26 cellular contexts compared by ENCODE assay signal in genomic region chr2:85751300-85751575, GRCh38. TPM values are rescaled to one million over a fixed set of nuclear protein-coding genes. Genes with fewer than 3 reads are reported as not detected.
A peak's percentile ranks its signal among the peaks of the same experiment; 100 is the strongest.
DNase-seq lines count a peak whose midpoint lies in the region; ATAC-seq, FAIRE-seq and TF ChIP-seq lines count a peak whose summit lies in the region.
"Had no signal": no experiment of that assay in that cellular context is flagged by ENCODE, and none has a peak within 500 bp of the region (broad histone marks: within the 10 kb centered on the region; RNA-seq: fewer than 3 reads in every experiment).

No MANE protein-coding gene starts in this region.

- ATAC-seq in Right ventricle myocardium superior (ENCODE audit: poor library complexity) (no peak), Right ventricle myocardium inferior (no peak), gastrocnemius medialis (no peak)
- ATAC-seq in effector memory CD8-positive, alpha-beta T cell (replicated peaks), result no peak

- H3K14ac ChIP-seq in H1 (ENCODE audit: insufficient read length), result no peak overlapping the region

- no peaks in the 10 kb centered on the region for H3K9me3 Mint-ChIP-seq in effector memory CD8-positive, alpha-beta T cell
- H3K9me3 Mint-ChIP-seq: activated naive CD8-positive, alpha-beta T cell treated with anti-CD3 and anti-CD28 coated beads, Interleukin-2, amount 50 U/mL, for 24 hours; endodermal cell; GM23338 had no signal

- peaks cover 68 to 94% of the 10 kb centered on the region in 2 donors for H3K27me3 Mint-ChIP-seq in effector memory CD8-positive, alpha-beta T cell

- TF ChIP-seq POLR2A in H1 (IDR thresholded peaks at IDR 0.05; ENCODE audit: control extremely low read depth in 1 of 2, low read depth in 2 of 2, low read length in 2 of 2) (no peak), gastrocnemius medialis (IDR thresholded peaks at IDR 0.05) (no peak), uterus (IDR thresholded peaks at IDR 0.05) (no peak)

- no peak overlapping the region for H2BK5ac ChIP-seq in H1 (ENCODE audit: low read depth, low read length)

- H3K27ac Mint-ChIP-seq in effector memory CD8-positive, alpha-beta T cell, result no peak overlapping the region
- H3K27ac Mint-ChIP-seq: activated CD8-positive, alpha-beta T cell treated with anti-CD3 and anti-CD28 coated beads, Interleukin-2, amount 10 ng/mL, durations not matched to agents 7 days and 5 days; activated naive CD8-positive, alpha-beta T cell treated with anti-CD3 and anti-CD28 coated beads, Interleukin-2, amount 50 U/mL, for 24 hours; endodermal cell; GM23338 had no signal

- H3K4me1 ChIP-seq in H1 (replicated peaks in 1 of 4; ENCODE audit: control insufficient read depth in 3 of 4, insufficient read depth in 4 of 4, low read length in 3 of 4) (peaks cover 0 to 10% (median 8%) of the 10 kb centered on the region in 4 experiments; a peak in 5 of 7 replicates), gastrocnemius medialis (peaks cover 50 to 64% of the 10 kb centered on the region in 2 donors), uterus (peaks cover 4 to 11% of the 10 kb centered on the region in 2 donors)

- H3K18ac ChIP-seq in H1 (ENCODE audit: extremely low read depth, low read length), result no peak overlapping the region

- TF ChIP-seq EP300 in H1 (IDR thresholded peaks at IDR 0.05; ENCODE audit: borderline replicate concordance in 1 of 2, low read depth in 2 of 2, low read length in 2 of 2), result no peak

- peak overlapping the region; percentile 77; the same call in 1 of the 2 replicates for H2BK15ac ChIP-seq in H1 (ENCODE audit: low read length)

- H3K36me3 ChIP-seq in H1 (ENCODE audit: control insufficient read depth in 2 of 4, insufficient read depth in 4 of 4, low read length in 3 of 4) (no peaks in the 10 kb centered on the region), gastrocnemius medialis (no peaks in the 10 kb centered on the region), uterus (no peaks in the 10 kb centered on the region)
- H3K36me3 ChIP-seq: suprapubic skin had no signal

- no peak overlapping the region for H3K23ac ChIP-seq in H1 (ENCODE audit: insufficient read length)

- H3K56ac ChIP-seq in H1 (replicated peaks; ENCODE audit: insufficient read length, low read depth, low read length), result no peak overlapping the region

- H3K4me3 ChIP-seq in H1 (ENCODE audit: extremely low read depth in 1 of 4, insufficient read depth in 2 of 4, low read depth in 3 of 4, low read length in 4 of 4) (no peak overlapping the region), gastrocnemius medialis (no peak overlapping the region), uterus (no peak overlapping the region)
- H3K4me3 ChIP-seq: body of pancreas, GM23338, K562, suprapubic skin had no signal

- no peak for TF ChIP-seq RAD21 in H1 (IDR thresholded peaks at IDR 0.05 in 1 of 2, conservative IDR thresholded peaks at IDR 0.05 in 1 of 2; ENCODE audit: low read depth in 2 of 2, low read length in 2 of 2)

- peaks cover 18% of the 10 kb centered on the region for H3K23me2 ChIP-seq in H1 (ENCODE audit: low read depth, low read length)

- no peak overlapping the region for H2AK5ac ChIP-seq in H1 (ENCODE audit: low read depth, low read length)

- H4K8ac ChIP-seq in H1 (ENCODE audit: extremely low read depth, insufficient read depth, low read length), result no peak overlapping the region

- H3K9me3 ChIP-seq in H1 (ENCODE audit: insufficient read depth in 2 of 2, low read depth in 1 of 2, low read length in 1 of 2), result no peaks in the 10 kb centered on the region
- no peaks in the 10 kb centered on the region for H3K9me3 ChIP-seq in gastrocnemius medialis
- no peaks in the 10 kb centered on the region for H3K9me3 ChIP-seq in uterus
- H3K9me3 ChIP-seq: body of pancreas, Caco-2, suprapubic skin had no signal

- peaks cover 11 to 16% of the 10 kb centered on the region in 2 donors for H3K4me1 Mint-ChIP-seq in effector memory CD8-positive, alpha-beta T cell (ENCODE audit: low read depth in 2 of 2)

- no peak overlapping the region for H3K4me2 ChIP-seq in H1 (ENCODE audit: insufficient read depth in 1 of 2, low read depth in 2 of 2, low read length in 2 of 2)
- H3K4me2 ChIP-seq: GM23338 had no signal

- H4K20me1 ChIP-seq in H1 (replicated peaks in 1 of 2; ENCODE audit: control insufficient read depth in 1 of 2, insufficient read depth in 2 of 2, low read length in 2 of 2), result peaks cover 0 to 6% of the 10 kb centered on the region in 2 experiments

- peaks cover 6% of the 10 kb centered on the region for H3K36me3 Mint-ChIP-seq in effector memory CD8-positive, alpha-beta T cell (ENCODE audit: insufficient read depth)

- H3K79me1 ChIP-seq in H1 (ENCODE audit: low read depth, low read length), result no peaks in the 10 kb centered on the region

- DNase-seq in Right ventricle myocardium superior (peak; percentile 42), Right ventricle myocardium inferior (ENCODE audit: missing footprints) (no peak), H1 (ENCODE audit: low read depth in 1 of 2, low spot score in 2 of 2) (no peak), gastrocnemius medialis (no peak), uterus (no peak), OCI-M1 (lab: John Stamatoyannopoulos, UW) (no peak), NCI-H146 (lab: John Stamatoyannopoulos, UW) (no peak)
- DNase-seq in effector memory CD8-positive, alpha-beta T cell, result no peak
- DNase-seq: activated CD8-positive, alpha-beta T cell treated with anti-CD3 and anti-CD28 coated beads, Interleukin-2, amount 10 ng/mL, durations not matched to agents 7 days and 5 days; activated gamma-delta T cell treated with Interleukin-2 at 50 U/mL for 16 hours; activated naive CD8-positive, alpha-beta T cell treated with anti-CD3 and anti-CD28 coated beads, Interleukin-2, amount 50 U/mL, for 24 hours; activated T-cell treated with anti-CD3 and anti-CD28 coated beads for 4 hours; DND-41; NCI-H82 had no signal

- peaks cover 43 to 60% (median 52%) of the 10 kb centered on the region in 4 experiments for H3K27me3 ChIP-seq in H1 (replicated peaks in 1 of 4; ENCODE audit: control insufficient read depth in 3 of 4, extremely low read depth in 1 of 4, insufficient read depth in 3 of 4, low read length in 3 of 4)
- H3K27me3 ChIP-seq in gastrocnemius medialis, result no peaks in the 10 kb centered on the region
- H3K27me3 ChIP-seq in uterus, result no peaks in the 10 kb centered on the region

- no peak overlapping the region for H3K9ac ChIP-seq in H1 (replicated peaks in 1 of 4; ENCODE audit: extremely low read depth in 1 of 4, low read depth in 3 of 4, low read length in 3 of 4)

- peak overlapping the region; percentile 71; the same call in 1 of the 2 replicates for H2BK12ac ChIP-seq in H1 (ENCODE audit: low read depth, low read length)

- TF ChIP-seq CTCF in H1 (IDR thresholded peaks at IDR 0.05; ENCODE audit: control extremely low read depth in 1 of 3, insufficient read depth in 1 of 3, low read depth in 1 of 3, low read length in 3 of 3), result no peak
- TF ChIP-seq CTCF in gastrocnemius medialis (IDR thresholded peaks at IDR 0.05 in 4 of 5, conservative IDR thresholded peaks at IDR 0.05 in 1 of 5), result no peak
- no peak for TF ChIP-seq CTCF in uterus (IDR thresholded peaks at IDR 0.05)

- intact Hi-C loops in Right ventricle myocardium superior (cut with DNase I), result loop anchor here (5.0 kb wide), 1 partner anchor 46 kb away; no protein-coding TSS in a partner anchor
- intact Hi-C loops in Right ventricle myocardium inferior (cut with DNase I), result loop anchor here (2.0 kb wide), 1 partner anchor 22 kb away; no protein-coding TSS in a partner anchor
- intact Hi-C loops in gastrocnemius medialis (cut with DNase I; ENCODE audit: low total_unique reads), result loop anchor here (2.0 kb wide), 2 partner anchors 22 to 54 kb away; no protein-coding TSS in a partner anchor
- intact Hi-C loops in uterus (cut with DNase I; ENCODE audit: low total_unique reads), result no loop called here

- POLR2A ChIA-PET in H1 (lab: Charles Lee; ENCODE audit: partially characterized antibody), result interaction anchor here (0.8 to 2.3 kb wide), 6 partner anchors 9 to 64 kb away, joined by 3 to 6 read pairs (median 4); no protein-coding TSS in a partner anchor

- no peak overlapping the region for H3K4me3 Mint-ChIP-seq in effector memory CD8-positive, alpha-beta T cell
- H3K4me3 Mint-ChIP-seq: activated CD8-positive, alpha-beta T cell treated with anti-CD3 and anti-CD28 coated beads, Interleukin-2, amount 10 ng/mL, durations not matched to agents 7 days and 5 days; activated naive CD8-positive, alpha-beta T cell treated with anti-CD3 and anti-CD28 coated beads, Interleukin-2, amount 50 U/mL, for 24 hours; endodermal cell; GM23338 had no signal

- no peak overlapping the region for H2BK120ac ChIP-seq in H1 (replicated peaks; ENCODE audit: low read depth, low read length)

- H4K91ac ChIP-seq in H1 (replicated peaks; ENCODE audit: insufficient read length, low read length), result no peak overlapping the region

- in situ Hi-C loops in gastrocnemius medialis (cut with MboI; ENCODE audit: low sequenced_read_pairs in 4 of 4), result loop anchor here in 1 of 4 donors (10.0 kb wide), 1 partner anchor 64 kb away; no protein-coding TSS in a partner anchor

- H4K5ac ChIP-seq in H1 (ENCODE audit: insufficient read length, low read depth, low read length), result no peak overlapping the region

- CTCF ChIA-PET in H1 (lab: Charles Lee; ENCODE audit: partially characterized antibody), result interaction anchor here (0.5 to 47.8 kb wide), 15 partner anchors 14 to 93 kb away, joined by 3 to 986 read pairs (median 6); no protein-coding TSS in a partner anchor

- no peak overlapping the region for H2AFZ ChIP-seq in H1 (ENCODE audit: low read length)
- H2AFZ ChIP-seq: GM23338 had no signal

- no peak overlapping the region for H3K27ac ChIP-seq in H1 (ENCODE audit: low read depth, low read length)
- peak overlapping the region; percentile 86 to 95 (median 93) for H3K27ac ChIP-seq in gastrocnemius medialis
- peak overlapping the region; percentile 48 to 93 for H3K27ac ChIP-seq in uterus
- H3K27ac ChIP-seq: body of pancreas, suprapubic skin had no signal

- FAIRE-seq in H1 (lab: Jason Lieb, UNC), result no peak
- FAIRE-seq: colon, K562, keratinocyte had no signal

- 78% methylated on average over 5 of the region's 5 CpGs; no CpG with 5 or more reads in 1 of the 2 experiments for WGBS in H1 (ENCODE audit: extremely low coverage in 1 of 2, insufficient coverage in 1 of 2, insufficient read length in 1 of 2, insufficient replicate concordance in 2 of 2, low coverage in 1 of 2, low lambda C conversion rate in 2 of 2, missing lambda C conversion rate in 1 of 2), 2 experiments

- H3K4ac ChIP-seq in H1 (replicated peaks; ENCODE audit: insufficient read length, low read depth, low read length), result no peak overlapping the region

- H3K79me2 ChIP-seq in H1 (ENCODE audit: control insufficient read depth in 1 of 2, insufficient read depth in 2 of 2, low read length in 2 of 2), result no peaks in the 10 kb centered on the region

- no peak overlapping the region for H2BK20ac ChIP-seq in H1 (ENCODE audit: low read length)

RNA-seq across cellular contexts. Expression of gene ATOH8, which starts 2.6 kb away (rescaled TPM):
- 25.8 TPM for total RNA-seq in Right ventricle myocardium superior
- total RNA-seq in Right ventricle myocardium inferior, result 29.1 TPM
- total RNA-seq in H1 (2021; fragmentation: NEBNext Ultra II Directional; extraction: Animal tissue kit (Norgen Biotek cat#: 25700)), result 0.50 and 0.54 TPM in 2 replicates
- polyA plus RNA-seq in H1 (2011; rRNA removed), result 0.53 and 0.74 TPM in 2 replicates
- 0.74 TPM for polyA plus RNA-seq in H1 (2011; cell fraction: cytosol; rRNA removed)
- polyA plus RNA-seq in H1 (2011; cell fraction: nucleus; rRNA removed), result 0.93 TPM
- polyA plus RNA-seq in H1 (2012, experiment 1 of 2), result 0.66 to 0.90 TPM (median 0.79 TPM) in 4 replicates
- 0.98 TPM for polyA plus RNA-seq in H1 (2012, experiment 2 of 2)
- polyA plus RNA-seq in H1 (2013, experiment 1 of 2), result 0.30 TPM
- 0.31 TPM for polyA plus RNA-seq in H1 (2013, experiment 2 of 2)
- polyA minus RNA-seq in H1 (2011; rRNA and poly(A)+ RNA removed), result 0.29 and 0.57 TPM in 2 replicates
- 1.2 TPM for polyA minus RNA-seq in H1 (2011; cell fraction: cytosol; rRNA and poly(A)+ RNA removed)
- polyA minus RNA-seq in H1 (2011; cell fraction: nucleus; rRNA and poly(A)+ RNA removed), result 0.50 TPM
- total RNA-seq in gastrocnemius medialis, result 100 to 1,000 TPM; 122 to 266 (median 150) TPM
- 10 to 100 TPM; 13.2 to 83.0 (median 45.3) TPM for total RNA-seq in uterus
- total RNA-seq: Caco-2, K562 had no signal
- polyA plus RNA-seq: K562, keratinocyte had no signal

RNA-seq across cellular contexts. Expression of gene GNLY, which starts 57.1 kb away (rescaled TPM):
- total RNA-seq in Right ventricle myocardium superior, result 1.7 TPM
- 3.4 TPM for total RNA-seq in Right ventricle myocardium inferior
- total RNA-seq in H1 (2021; fragmentation: NEBNext Ultra II Directional; extraction: Animal tissue kit (Norgen Biotek cat#: 25700)), result not detected in 2 replicates
- 0.03 TPM in 1 of 2 replicates, not detected in the other for polyA plus RNA-seq in H1 (2011; rRNA removed)
- polyA plus RNA-seq in H1 (2011; cell fraction: cytosol; rRNA removed), result 0.19 TPM
- polyA plus RNA-seq in H1 (2011; cell fraction: nucleus; rRNA removed), result 0.23 TPM
- 0.31 to 0.36 TPM in 2 of 4 replicates, not detected in the others for polyA plus RNA-seq in H1 (2012, experiment 1 of 2)
- polyA plus RNA-seq in H1 (2012, experiment 2 of 2), result not detected
- polyA plus RNA-seq in H1 (2013, experiment 1 of 2), result not detected
- polyA plus RNA-seq in H1 (2013, experiment 2 of 2), result not detected
- not detected in 2 replicates for polyA minus RNA-seq in H1 (2011; rRNA and poly(A)+ RNA removed)
- not detected for polyA minus RNA-seq in H1 (2011; cell fraction: cytosol; rRNA and poly(A)+ RNA removed)
- polyA minus RNA-seq in H1 (2011; cell fraction: nucleus; rRNA and poly(A)+ RNA removed), result not detected
- total RNA-seq in gastrocnemius medialis, result 10 to 100 TPM in 2 of 4 donors, 1 to 10 TPM in 2; 3.6 to 36.1 (median 12.0) TPM
- 1 to 10 TPM in 2 of 4 donors, under 1 TPM in 1, not detected in 1; 0.48 to 5.9 (median 4.8) TPM for total RNA-seq in uterus
- total RNA-seq: A673, Caco-2, endodermal cell, GM23338, K562, MCF 10A, occipital lobe had no signal
- polyA plus RNA-seq: BJ, GM23338, K562, keratinocyte had no signal
